ENCODE assay signal across 8 cellular contexts in the genomic region with DNA sequence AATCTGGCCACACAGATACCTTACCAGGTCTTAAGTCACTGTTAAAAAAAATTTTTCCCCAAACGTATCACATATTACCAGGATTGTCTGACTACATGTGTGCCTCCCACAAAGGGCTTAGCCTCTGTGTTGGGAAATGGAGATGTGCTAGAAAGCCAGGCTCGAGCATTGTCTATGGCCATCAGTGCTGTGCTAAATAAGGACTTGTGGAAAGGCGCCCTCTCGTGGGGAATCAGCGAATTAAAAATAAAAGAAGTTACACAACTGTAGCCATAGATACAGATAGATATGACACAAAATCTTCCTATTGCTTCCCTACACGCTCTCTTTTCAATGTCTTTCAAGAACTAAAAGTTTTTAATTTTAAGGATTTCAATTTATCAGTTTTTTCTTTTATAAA. TPM values are rescaled to one million over a fixed set of nuclear protein-coding genes. Genes with fewer than 3 reads are reported as not detected.
DNase-seq lines count a peak whose midpoint lies in the region; ATAC-seq and TF ChIP-seq lines count a peak whose summit lies in the region.

No MANE protein-coding gene starts in this region.

- POLR2A ChIA-PET in AG04450 (lab: Yijun Ruan, JAX): no interaction called here

- H3K27ac ChIP-seq in AG04450 (ENCODE audit: low read depth, low read length): no peak overlapping the region

- no peaks in the 10 kb centered on the region for H3K27me3 ChIP-seq in AG04450 (ENCODE audit: control insufficient read depth, insufficient read depth, low read length)

- H3K27ac Mint-ChIP-seq in osteocyte (ENCODE audit: unreplicated experiment): no peak overlapping the region

- H3K9me3 ChIP-seq in AG04450 (ENCODE audit: control insufficient read depth, insufficient read depth, low read length): peaks cover 5% of the 10 kb centered on the region; the same call in 1 of the 2 replicates

- DNase-seq in AG04450 (ENCODE audit: low read depth, low spot score) (no peak), H4 (ENCODE audit: low spot score) (peak; percentile 64), NOMO-1 treated with DMSO at 0.1 percent for 48 hours (lab: John Stamatoyannopoulos, UW; ENCODE audit: unreplicated experiment) (peak; percentile 71), fibroblast of peridontal ligament (ENCODE audit: extremely low read depth) (peak; percentile 69), osteocyte (ENCODE audit: extremely low spot score, unreplicated experiment) (no peak), NCI-H2029 (lab: John Stamatoyannopoulos, UW) (no peak)
- DNase-seq in activated CD8-positive, alpha-beta memory T cell treated with anti-CD3 and anti-CD28 coated beads, Interleukin-2, amount 50 U/mL, for 4 hours: peak; percentile 52

- H3K9me3 Mint-ChIP-seq in osteocyte (ENCODE audit: unreplicated experiment): peaks cover 10% of the 10 kb centered on the region

- TF ChIP-seq CTCF in AG04450 (IDR thresholded peaks at IDR 0.05; ENCODE audit: low read depth, low read length) (peak; percentile 33), osteocyte (IDR thresholded peaks at IDR 0.05) (peak; percentile 30)

- CTCF ChIA-PET in AG04450 (lab: Charles Lee): interaction anchor here (0.8 kb wide), 1 partner anchor 10 kb away, joined by 3 read pairs; no protein-coding TSS in a partner anchor

- no peak for ATAC-seq in HG03039 (IDR thresholded peaks at IDR 0.05; ENCODE audit: unreplicated experiment)

- H3K4me1 Mint-ChIP-seq in osteocyte (ENCODE audit: unreplicated experiment): no peaks in the 10 kb centered on the region

- peaks cover 4% of the 10 kb centered on the region for H3K27me3 Mint-ChIP-seq in osteocyte (ENCODE audit: unreplicated experiment)

- H3K4me3 Mint-ChIP-seq in osteocyte (ENCODE audit: unreplicated experiment): no peak overlapping the region

- no peak overlapping the region for H3K4me3 ChIP-seq in AG04450 (ENCODE audit: low read depth, low read length)

- no peaks in the 10 kb centered on the region for H3K36me3 Mint-ChIP-seq in osteocyte (ENCODE audit: unreplicated experiment)

RNA-seq across cellular contexts. Expression of a gene that starts 47.5 kb away (rescaled TPM):
- not detected in 2 replicates for polyA plus RNA-seq in AG04450 (2011; rRNA removed)
- not detected in 2 replicates for polyA minus RNA-seq in AG04450 (2011; rRNA and poly(A)+ RNA removed)
- total RNA-seq in H4 (2014; rRNA removed; shearing (Covaris generic)): not detected in 2 replicates
- total RNA-seq in osteocyte: not detected in 2 replicates

RNA-seq across cellular contexts. Expression of a gene that starts 49.1 kb away (rescaled TPM):
- not detected in 2 replicates for polyA plus RNA-seq in AG04450 (2011; rRNA removed)
- not detected in 2 replicates for polyA minus RNA-seq in AG04450 (2011; rRNA and poly(A)+ RNA removed)
- total RNA-seq in H4 (2014; rRNA removed; shearing (Covaris generic)): not detected in 2 replicates
- total RNA-seq in osteocyte: not detected in 2 replicates

RNA-seq across cellular contexts. Expression of a gene that starts 52.7 kb away (rescaled TPM):
- not detected in 2 replicates for polyA plus RNA-seq in AG04450 (2011; rRNA removed)
- polyA minus RNA-seq in AG04450 (2011; rRNA and poly(A)+ RNA removed): not detected in 2 replicates
- not detected in 2 replicates for total RNA-seq in H4 (2014; rRNA removed; shearing (Covaris generic))
- not detected in 2 replicates for total RNA-seq in osteocyte

Comparison
In these comparisons a context has a peak if more than half of its experiments do, and no peak if none do; other contexts are left out.
1. DNase-seq: peak in H4 (single experiment), NOMO-1 treated with DMSO at 0.1 percent for 48 hours (single experiment), activated CD8-positive, alpha-beta memory T cell treated with anti-CD3 and anti-CD28 coated beads, Interleukin-2, amount 50 U/mL, for 4 hours (single experiment) and fibroblast of peridontal ligament (single experiment); none in AG04450 (single experiment), osteocyte (single experiment) and NCI-H2029 (single experiment).